ENCODE assay signal across 24 cellular contexts in the genomic region with DNA sequence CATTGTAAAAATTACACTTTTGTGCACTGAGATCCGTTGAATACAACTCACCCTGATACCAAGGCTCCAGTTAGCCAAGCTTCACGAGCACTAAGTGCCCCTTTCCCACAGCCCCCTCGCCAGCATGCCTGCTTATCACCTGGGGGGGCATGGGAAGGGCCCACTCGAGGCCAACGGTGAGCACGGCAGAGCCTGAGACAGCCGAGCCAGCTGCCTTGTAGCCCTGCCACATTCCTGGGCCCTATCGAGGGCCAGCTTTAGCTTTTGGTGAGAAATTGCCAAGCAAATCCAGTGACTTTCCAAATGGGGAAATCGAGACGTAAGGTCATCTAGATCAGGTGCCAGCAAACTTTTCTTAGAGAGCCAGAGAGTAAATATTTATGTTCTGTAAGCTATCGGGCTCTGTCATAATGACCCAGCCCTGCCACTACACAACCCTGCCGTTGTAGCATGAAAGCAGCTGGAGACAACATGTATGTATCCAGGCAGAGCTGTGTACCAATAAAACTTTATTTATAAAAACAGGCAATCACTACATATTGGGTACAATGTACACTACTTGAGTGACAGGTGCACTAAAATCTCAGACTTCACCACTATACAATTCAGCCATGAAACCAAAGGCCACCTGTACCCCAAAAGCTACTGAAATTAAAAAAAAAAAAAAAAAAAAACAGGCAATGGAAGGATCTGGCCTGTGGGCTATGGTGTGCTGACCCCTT.
DNase-seq lines count a peak whose midpoint lies in the region; ATAC-seq and TF ChIP-seq lines count a peak whose summit lies in the region.
"Had no signal": no experiment of that assay in that cellular context is flagged by ENCODE, and none has a peak within 500 bp of the region (broad histone marks: within the 10 kb centered on the region; RNA-seq: fewer than 3 reads in every experiment).

No MANE protein-coding gene starts in this region.

- H3K36me3 Mint-ChIP-seq in activated CD4-positive, alpha-beta T cell treated with anti-CD3 and anti-CD28 coated beads, Interleukin-2, amount 10 ng/mL, durations not matched to agents 7 days and 5 days (ENCODE audit: low read depth): peaks cover 26% of the 10 kb centered on the region
- H3K36me3 Mint-ChIP-seq in WTC11: peaks cover 3% of the 10 kb centered on the region; the same call in 1 of the 2 replicates

- intact Hi-C loops in right lobe of liver (cut with DNase I) (no loop called here), stomach (cut with DNase I; ENCODE audit: low total_unique reads) (no loop called here)

- TF ChIP-seq CTCF in WTC11 (IDR thresholded peaks at IDR 0.05) (no peak), right lobe of liver (IDR thresholded peaks at IDR 0.05) (no peak), stomach (IDR thresholded peaks at IDR 0.05) (no peak)

- H3K4me1 ChIP-seq in right lobe of liver (peaks cover 0 to 4% (median 0%) of the 10 kb centered on the region in 4 donors), stomach (peaks cover 24 to 52% (median 31%) of the 10 kb centered on the region in 4 donors)

- H3K9me3 ChIP-seq in right lobe of liver (no peaks in the 10 kb centered on the region), stomach (no peaks in the 10 kb centered on the region)

- no peak overlapping the region for H3K4me3 Mint-ChIP-seq in activated CD4-positive, alpha-beta T cell treated with anti-CD3 and anti-CD28 coated beads, Interleukin-2, amount 10 ng/mL, durations not matched to agents 7 days and 5 days
- H3K4me3 Mint-ChIP-seq in WTC11: no peak overlapping the region
- H3K4me3 Mint-ChIP-seq: activated CD4-positive, alpha-beta T cell treated with anti-CD3 and anti-CD28 coated beads, Interleukin-2, amount 10 ng/mL, durations not matched to agents 24 days and 14 days; stimulated activated naive CD8-positive, alpha-beta T cell treated with anti-CD3 and anti-CD28 coated beads, Interleukin-15, Interleukin-2, amounts not matched to agents 100 ng/mL and 50 ng/mL, for 24 hours; type B pancreatic cell had no signal

- H3K27ac Mint-ChIP-seq in activated CD4-positive, alpha-beta T cell treated with anti-CD3 and anti-CD28 coated beads, Interleukin-2, amount 10 ng/mL, durations not matched to agents 7 days and 5 days: peak overlapping the region; percentile 71
- H3K27ac Mint-ChIP-seq in WTC11: peak overlapping the region; percentile 72
- H3K27ac Mint-ChIP-seq: activated CD4-positive, alpha-beta T cell treated with anti-CD3 and anti-CD28 coated beads, Interleukin-2, amount 10 ng/mL, durations not matched to agents 24 days and 14 days; stimulated activated naive CD8-positive, alpha-beta T cell treated with anti-CD3 and anti-CD28 coated beads, Interleukin-15, Interleukin-2, amounts not matched to agents 100 ng/mL and 50 ng/mL, for 24 hours; type B pancreatic cell had no signal

- no peak for DNase-seq in activated CD4-positive, alpha-beta T cell treated with anti-CD3 and anti-CD28 coated beads, Interleukin-2, amount 10 ng/mL, durations not matched to agents 7 days and 5 days
- no peak for DNase-seq in activated CD4-positive, alpha-beta T cell treated with anti-CD3 and anti-CD28 coated beads, Interleukin-2, amount 50 U/mL, for 48 hours
- DNase-seq in WTC11 (ENCODE audit: low spot score) (no peak), right lobe of liver (no peak), stomach (peak; percentile 55), globus pallidus (ENCODE audit: low spot score) (no peak)
- no peak for DNase-seq in central memory CD4-positive, alpha-beta T cell
- DNase-seq in activated naive CD4-positive, alpha-beta T cell treated with Interleukin-2 at 50 U/mL for 16 hours: no peak
- DNase-seq: activated CD4-positive, alpha-beta T cell treated with anti-CD3 and anti-CD28 coated beads, Interleukin-2, amount 10 ng/mL, durations not matched to agents 24 days and 14 days; activated CD8-positive, alpha-beta memory T cell treated with anti-CD3 and anti-CD28 coated beads, Interleukin-2, amount 50 U/mL, for 48 hours; activated gamma-delta T cell treated with Interleukin-2 at 50 U/mL for 16 hours; amygdala; H7; hypothalamus; mesendoderm; naive thymus-derived CD8-positive, alpha-beta T cell; NCI-H1105 treated with DMSO at 0.1 percent for 48 hours; NCI-H2107; NCI-H524 treated with DMSO at 0.1 percent for 48 hours; small intestine had no signal

- H3K4me3 ChIP-seq in right lobe of liver (no peak overlapping the region), stomach (no peak overlapping the region)
- H3K4me3 ChIP-seq: cardiac muscle cell had no signal

- WGBS in right lobe of liver (ENCODE audit: insufficient coverage, low coverage, low lambda C conversion rate, missing lambda C conversion rate): 50% methylated on average over 7 of the region's 12 CpGs
- 28 to 56% (median 48%) methylated on average over 6 to 12 of the region's 12 CpGs for WGBS in stomach, 5 donors

- POLR2A ChIA-PET in activated CD4-positive, alpha-beta T cell treated with anti-CD3 and anti-CD28 coated beads, Interleukin-2, amount 10 ng/mL, durations not matched to agents 7 days and 5 days (lab: Charles Lee): interaction anchor here (0.6 kb wide), 1 partner anchor 324 kb away, joined by 3 read pairs; no protein-coding TSS in a partner anchor
- POLR2A ChIA-PET in WTC11 (lab: Charles Lee): no interaction called here

- H3K27ac ChIP-seq in right lobe of liver: peak overlapping the region in 1 of 3 donors; percentile 11
- peak overlapping the region in 4 of 5 donors; percentile 50 to 66 (median 54) for H3K27ac ChIP-seq in stomach
- H3K27ac ChIP-seq: 22Rv1 had no signal

- no peak for TF ChIP-seq EP300 in stomach (IDR thresholded peaks at IDR 0.05)

- no peak for TF ChIP-seq POLR2A in right lobe of liver (IDR thresholded peaks at IDR 0.05)
- no peak for TF ChIP-seq POLR2A in stomach (IDR thresholded peaks at IDR 0.05)

- no peak for ATAC-seq in WTC11
- ATAC-seq in right lobe of liver: peak; percentile 37 to 84 (median 54)
- ATAC-seq: naive thymus-derived CD8-positive, alpha-beta T cell had no signal

- H3K36me3 ChIP-seq in right lobe of liver (no peaks in the 10 kb centered on the region), stomach (peaks cover 6 to 30% (median 26%) of the 10 kb centered on the region in 4 donors)
- H3K36me3 ChIP-seq: cardiac muscle cell had no signal

- peaks cover 48% of the 10 kb centered on the region for H3K4me1 Mint-ChIP-seq in activated CD4-positive, alpha-beta T cell treated with anti-CD3 and anti-CD28 coated beads, Interleukin-2, amount 10 ng/mL, durations not matched to agents 7 days and 5 days
- peaks cover 3% of the 10 kb centered on the region for H3K4me1 Mint-ChIP-seq in WTC11

- CTCF ChIA-PET in activated CD4-positive, alpha-beta T cell treated with anti-CD3 and anti-CD28 coated beads, Interleukin-2, amount 10 ng/mL, durations not matched to agents 7 days and 5 days (lab: Charles Lee): interaction anchor here (0.5 to 2.3 kb wide), 3 partner anchors 12 to 130 kb away, joined by 3 to 8 read pairs (median 3); no protein-coding TSS in a partner anchor
- CTCF ChIA-PET in WTC11 (lab: Charles Lee): interaction anchor here (0.7 to 1.3 kb wide), 4 partner anchors 11 to 80 kb away, joined by 3 to 5 read pairs (median 4); no protein-coding TSS in a partner anchor

- H3K27me3 Mint-ChIP-seq in activated CD4-positive, alpha-beta T cell treated with anti-CD3 and anti-CD28 coated beads, Interleukin-2, amount 10 ng/mL, durations not matched to agents 7 days and 5 days: no peaks in the 10 kb centered on the region
- H3K27me3 Mint-ChIP-seq in WTC11 (ENCODE audit: low read depth): no peaks in the 10 kb centered on the region
- H3K27me3 Mint-ChIP-seq: activated CD4-positive, alpha-beta T cell treated with anti-CD3 and anti-CD28 coated beads, Interleukin-2, amount 10 ng/mL, durations not matched to agents 24 days and 14 days; naive thymus-derived CD8-positive, alpha-beta T cell; stimulated activated naive CD8-positive, alpha-beta T cell treated with anti-CD3 and anti-CD28 coated beads, Interleukin-15, Interleukin-2, amounts not matched to agents 100 ng/mL and 50 ng/mL, for 24 hours; type B pancreatic cell had no signal

- no peaks in the 10 kb centered on the region for H3K27me3 ChIP-seq in right lobe of liver
- H3K27me3 ChIP-seq in stomach: no peaks in the 10 kb centered on the region
- H3K27me3 ChIP-seq: cardiac muscle cell had no signal

- H3K9me3 Mint-ChIP-seq in activated CD4-positive, alpha-beta T cell treated with anti-CD3 and anti-CD28 coated beads, Interleukin-2, amount 10 ng/mL, durations not matched to agents 7 days and 5 days: no peaks in the 10 kb centered on the region
- no peaks in the 10 kb centered on the region for H3K9me3 Mint-ChIP-seq in WTC11
- H3K9me3 Mint-ChIP-seq: activated CD4-positive, alpha-beta T cell treated with anti-CD3 and anti-CD28 coated beads, Interleukin-2, amount 10 ng/mL, durations not matched to agents 24 days and 14 days; naive thymus-derived CD8-positive, alpha-beta T cell; stimulated activated naive CD8-positive, alpha-beta T cell treated with anti-CD3 and anti-CD28 coated beads, Interleukin-15, Interleukin-2, amounts not matched to agents 100 ng/mL and 50 ng/mL, for 24 hours; type B pancreatic cell had no signal

TF ChIP-seq in WTC11, 78 proteins besides CTCF, POLR2A, EP300 and RAD21 (continues in another document):
- TF ChIP-seq, protein P1, sequence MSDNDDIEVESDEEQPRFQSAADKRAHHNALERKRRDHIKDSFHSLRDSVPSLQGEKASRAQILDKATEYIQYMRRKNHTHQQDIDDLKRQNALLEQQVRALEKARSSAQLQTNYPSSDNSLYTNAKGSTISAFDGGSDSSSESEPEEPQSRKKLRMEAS (CRISPR knock-in tag; IDR thresholded peaks at IDR 0.05): no peak
